ENCODE assay signal across 31 cellular contexts in genomic region chr13:25268561-25268960, GRCh38.
"Had no signal": no experiment of that assay in that cellular context is flagged by ENCODE, and none has a peak within 500 bp of the region (broad histone marks: within the 10 kb centered on the region; RNA-seq: fewer than 3 reads in every experiment).

No MANE protein-coding gene starts in this region.

- H3K36me3 ChIP-seq: breast epithelium had no signal

- H3K4me1 ChIP-seq: breast epithelium, gastrocnemius medialis, parathyroid adenoma, psoas muscle, stomach, thyroid gland, upper lobe of left lung, vagina had no signal

- H3K4me3 Mint-ChIP-seq: activated CD4-positive, alpha-beta T cell treated with anti-CD3 and anti-CD28 coated beads for 36 hours; activated naive CD4-positive, alpha-beta T cell treated with anti-CD3 and anti-CD28 coated beads for 36 hours; activated naive CD8-positive, alpha-beta T cell treated with anti-CD3 and anti-CD28 coated beads for 36 hours; mesothelial cell of epicardium; naive thymus-derived CD4-positive, alpha-beta T cell; stimulated activated naive B cell treated with anti-CD40 and anti-IgM and Interleukin-4, amounts not matched to agents 10 μg/mL and 1 μg/mL and 100 μg/mL, for 72 hours had no signal

- H3K4me1 Mint-ChIP-seq: activated CD4-positive, alpha-beta T cell treated with anti-CD3 and anti-CD28 coated beads for 36 hours had no signal

- H3K9me3 Mint-ChIP-seq: activated naive CD4-positive, alpha-beta T cell treated with anti-CD3 and anti-CD28 coated beads for 36 hours; activated naive CD8-positive, alpha-beta T cell treated with anti-CD3 and anti-CD28 coated beads for 36 hours; naive thymus-derived CD4-positive, alpha-beta T cell; stimulated activated naive B cell treated with anti-CD40 and anti-IgM and Interleukin-4, amounts not matched to agents 10 μg/mL and 1 μg/mL and 100 μg/mL, for 72 hours had no signal

- H3K27ac ChIP-seq: breast epithelium, epithelial cell of prostate, gastrocnemius medialis, parathyroid adenoma, psoas muscle, stomach, thyroid gland, upper lobe of left lung, vagina had no signal

- H3K4me2 ChIP-seq: smooth muscle cell had no signal

- H3K27me3 Mint-ChIP-seq: activated CD4-positive, alpha-beta T cell treated with anti-CD3 and anti-CD28 coated beads for 36 hours; activated naive CD8-positive, alpha-beta T cell treated with anti-CD3 and anti-CD28 coated beads for 36 hours; naive thymus-derived CD4-positive, alpha-beta T cell; stimulated activated naive B cell treated with anti-CD40 and anti-IgM and Interleukin-4, amounts not matched to agents 10 μg/mL and 1 μg/mL and 100 μg/mL, for 72 hours had no signal

- H2AFZ ChIP-seq: parathyroid adenoma had no signal

- DNase-seq: activated CD4-positive, alpha-beta T cell treated with anti-CD3 and anti-CD28 coated beads for 36 hours; activated CD4-positive, CD25-positive, alpha-beta regulatory T cell; activated effector memory CD4-positive, alpha-beta T cell treated with anti-CD3 and anti-CD28 coated beads, Interleukin-2, amount 50 U/mL, for 16 hours; activated naive CD4-positive, alpha-beta T cell treated with anti-CD3 and anti-CD28 coated beads for 36 hours; activated naive CD8-positive, alpha-beta T cell treated with anti-CD3 and anti-CD28 coated beads for 36 hours; amygdala; central memory CD4-positive, alpha-beta T cell; effector CD8-positive, alpha-beta T cell; gastrocnemius medialis; glutamatergic neuron; hippocampal formation; left cardiac atrium; mammary epithelial cell; naive thymus-derived CD4-positive, alpha-beta T cell; nucleus accumbens; psoas muscle; stimulated activated CD4-positive, alpha-beta T cell treated with anti-CD3 and anti-CD28 coated beads, Interleukin-1b, Interleukin-23, amount 100 ng/mL, for 48 hours; stimulated activated CD4-positive, alpha-beta T cell treated with anti-CD3 and anti-CD28 coated beads, Interleukin-4, amount 100 ng/mL, for 4 hours; stimulated activated CD8-positive, alpha-beta memory T cell treated with anti-CD3 and anti-CD28 coated beads, Interleukin-4, amount 100 ng/mL, for 48 hours; stimulated activated naive B cell treated with anti-CD40 and anti-IgM and Interleukin-4, amounts not matched to agents 10 μg/mL and 1 μg/mL and 100 μg/mL, for 72 hours; stomach; SW 1271; T-helper 2 cell; thyroid gland had no signal

- H3K9me3 ChIP-seq: breast epithelium, gastrocnemius medialis, psoas muscle, stomach, thyroid gland, upper lobe of left lung, vagina had no signal

- ATAC-seq: gastrocnemius medialis; left cardiac atrium; psoas muscle; stimulated activated naive B cell treated with anti-CD40 and anti-IgM and Interleukin-4, amounts not matched to agents 10 μg/mL and 1 μg/mL and 100 μg/mL, for 72 hours had no signal

- H3K27ac Mint-ChIP-seq: activated CD4-positive, alpha-beta T cell treated with anti-CD3 and anti-CD28 coated beads for 36 hours; activated naive CD8-positive, alpha-beta T cell treated with anti-CD3 and anti-CD28 coated beads for 36 hours; mesothelial cell of epicardium; stimulated activated naive B cell treated with anti-CD40 and anti-IgM and Interleukin-4, amounts not matched to agents 10 μg/mL and 1 μg/mL and 100 μg/mL, for 72 hours had no signal

- H3K4me3 ChIP-seq: breast epithelium, gastrocnemius medialis, psoas muscle, smooth muscle cell, stomach, thyroid gland, upper lobe of left lung, vagina had no signal

- H3K79me2 ChIP-seq: parathyroid adenoma had no signal

- H3K27me3 ChIP-seq: breast epithelium, gastrocnemius medialis, stomach, thyroid gland, upper lobe of left lung, vagina had no signal
